1 cellular context compared by ENCODE assay signal in the genomic region with DNA sequence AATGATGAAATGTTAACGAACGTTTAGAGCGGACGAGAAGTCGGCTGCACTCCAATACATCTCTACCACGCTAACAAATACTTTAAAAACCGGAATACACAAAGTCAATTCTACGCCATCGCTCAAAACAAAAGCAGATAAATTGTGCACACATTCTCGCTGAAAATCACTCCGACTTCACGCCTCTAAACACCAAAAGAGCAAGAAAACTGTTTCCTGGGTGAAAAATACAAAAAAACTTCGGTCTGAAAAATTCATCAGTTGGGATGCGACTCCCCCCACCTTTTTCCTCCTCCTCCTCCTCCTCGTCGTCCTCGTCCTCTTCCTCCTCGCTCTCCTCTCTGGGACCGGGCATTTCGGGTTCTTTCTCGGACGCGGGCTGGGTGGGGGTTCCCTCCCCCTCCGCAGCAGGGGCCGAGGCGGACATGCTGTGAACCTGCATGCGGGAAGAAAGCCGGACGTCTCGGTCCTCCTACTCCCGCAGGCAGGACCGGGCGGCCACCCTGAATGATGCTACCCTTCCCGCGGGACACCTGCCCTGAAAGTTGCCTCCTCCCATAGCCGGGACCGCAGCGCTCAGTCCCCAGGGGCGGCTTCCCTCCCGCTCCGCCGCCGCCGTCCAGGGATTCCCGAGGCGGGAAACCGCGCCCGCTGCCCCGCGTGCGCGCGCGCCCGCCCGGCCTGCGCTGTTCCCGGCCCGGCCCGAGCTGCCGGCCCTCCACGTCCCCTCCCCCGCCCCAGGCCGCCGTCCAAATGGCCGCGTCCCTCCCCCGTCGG.
A peak's percentile ranks its signal among the peaks of the same experiment; 100 is the strongest.
TF ChIP-seq lines count a peak whose summit lies in the region.

No MANE protein-coding gene starts in this region.

TF ChIP-seq in HepG2, 621 proteins besides CTCF, POLR2A, EP300 and RAD21 (continued from another document and continues in another):
- TF ChIP-seq ZBTB14 (CRISPR knock-in tag; IDR thresholded peaks at IDR 0.05), result peak; percentile 75
- TF ChIP-seq SNRNP70 (IDR thresholded peaks at IDR 0.05; ENCODE audit: low read depth, low read length), result no peak
- TF ChIP-seq MAFF (IDR thresholded peaks at IDR 0.05; ENCODE audit: low read depth, low read length), result no peak
- TF ChIP-seq, protein P1, sequence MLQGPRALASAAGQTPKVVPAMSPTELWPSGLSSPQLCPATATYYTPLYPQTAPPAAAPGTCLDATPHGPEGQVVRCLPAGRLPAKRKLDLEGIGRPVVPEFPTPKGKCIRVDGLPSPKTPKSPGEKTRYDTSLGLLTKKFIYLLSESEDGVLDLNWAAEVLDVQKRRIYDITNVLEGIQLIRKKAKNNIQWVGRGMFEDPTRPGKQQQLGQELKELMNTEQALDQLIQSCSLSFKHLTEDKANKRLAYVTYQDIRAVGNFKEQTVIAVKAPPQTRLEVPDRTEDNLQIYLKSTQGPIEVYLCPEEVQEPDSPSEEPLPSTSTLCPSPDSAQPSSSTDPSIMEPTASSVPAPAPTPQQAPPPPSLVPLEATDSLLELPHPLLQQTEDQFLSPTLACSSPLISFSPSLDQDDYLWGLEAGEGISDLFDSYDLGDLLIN (CRISPR knock-in tag; IDR thresholded peaks at IDR 0.05; ENCODE audit: borderline replicate concordance), result no peak
- TF ChIP-seq, protein P2, sequence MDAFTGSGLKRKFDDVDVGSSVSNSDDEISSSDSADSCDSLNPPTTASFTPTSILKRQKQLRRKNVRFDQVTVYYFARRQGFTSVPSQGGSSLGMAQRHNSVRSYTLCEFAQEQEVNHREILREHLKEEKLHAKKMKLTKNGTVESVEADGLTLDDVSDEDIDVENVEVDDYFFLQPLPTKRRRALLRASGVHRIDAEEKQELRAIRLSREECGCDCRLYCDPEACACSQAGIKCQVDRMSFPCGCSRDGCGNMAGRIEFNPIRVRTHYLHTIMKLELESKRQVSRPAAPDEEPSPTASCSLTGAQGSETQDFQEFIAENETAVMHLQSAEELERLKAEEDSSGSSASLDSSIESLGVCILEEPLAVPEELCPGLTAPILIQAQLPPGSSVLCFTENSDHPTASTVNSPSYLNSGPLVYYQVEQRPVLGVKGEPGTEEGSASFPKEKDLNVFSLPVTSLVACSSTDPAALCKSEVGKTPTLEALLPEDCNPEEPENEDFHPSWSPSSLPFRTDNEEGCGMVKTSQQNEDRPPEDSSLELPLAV (CRISPR knock-in tag; conservative IDR thresholded peaks at IDR 0.05; ENCODE audit: low read depth), result no peak
- TF ChIP-seq NCOR1 (IDR thresholded peaks at IDR 0.05; ENCODE audit: borderline replicate concordance, low read length), result no peak
- TF ChIP-seq ISL2 (CRISPR knock-in tag; IDR thresholded peaks at IDR 0.05), result no peak
- TF ChIP-seq REPIN1 (CRISPR knock-in tag; IDR thresholded peaks at IDR 0.05; ENCODE audit: borderline replicate concordance, low read depth), result no peak
- no peak for TF ChIP-seq ZNF841 (CRISPR knock-in tag; IDR thresholded peaks at IDR 0.05; ENCODE audit: borderline replicate concordance)
- peak; percentile 15; the same call in 1 of the 2 replicates for TF ChIP-seq IRF9 (CRISPR knock-in tag; IDR thresholded peaks at IDR 0.05; ENCODE audit: borderline replicate concordance)
- no peak; the same call in 1 of the 2 replicates for TF ChIP-seq ZNF773 (CRISPR knock-in tag; IDR thresholded peaks at IDR 0.05; ENCODE audit: borderline replicate concordance)
- no peak for TF ChIP-seq CENPBD1 (CRISPR knock-in tag; IDR thresholded peaks at IDR 0.05; ENCODE audit: borderline replicate concordance, low read depth)
- no peak for TF ChIP-seq ZNF253 (CRISPR knock-in tag; IDR thresholded peaks at IDR 0.05; ENCODE audit: borderline replicate concordance)
- TF ChIP-seq, protein P3, sequence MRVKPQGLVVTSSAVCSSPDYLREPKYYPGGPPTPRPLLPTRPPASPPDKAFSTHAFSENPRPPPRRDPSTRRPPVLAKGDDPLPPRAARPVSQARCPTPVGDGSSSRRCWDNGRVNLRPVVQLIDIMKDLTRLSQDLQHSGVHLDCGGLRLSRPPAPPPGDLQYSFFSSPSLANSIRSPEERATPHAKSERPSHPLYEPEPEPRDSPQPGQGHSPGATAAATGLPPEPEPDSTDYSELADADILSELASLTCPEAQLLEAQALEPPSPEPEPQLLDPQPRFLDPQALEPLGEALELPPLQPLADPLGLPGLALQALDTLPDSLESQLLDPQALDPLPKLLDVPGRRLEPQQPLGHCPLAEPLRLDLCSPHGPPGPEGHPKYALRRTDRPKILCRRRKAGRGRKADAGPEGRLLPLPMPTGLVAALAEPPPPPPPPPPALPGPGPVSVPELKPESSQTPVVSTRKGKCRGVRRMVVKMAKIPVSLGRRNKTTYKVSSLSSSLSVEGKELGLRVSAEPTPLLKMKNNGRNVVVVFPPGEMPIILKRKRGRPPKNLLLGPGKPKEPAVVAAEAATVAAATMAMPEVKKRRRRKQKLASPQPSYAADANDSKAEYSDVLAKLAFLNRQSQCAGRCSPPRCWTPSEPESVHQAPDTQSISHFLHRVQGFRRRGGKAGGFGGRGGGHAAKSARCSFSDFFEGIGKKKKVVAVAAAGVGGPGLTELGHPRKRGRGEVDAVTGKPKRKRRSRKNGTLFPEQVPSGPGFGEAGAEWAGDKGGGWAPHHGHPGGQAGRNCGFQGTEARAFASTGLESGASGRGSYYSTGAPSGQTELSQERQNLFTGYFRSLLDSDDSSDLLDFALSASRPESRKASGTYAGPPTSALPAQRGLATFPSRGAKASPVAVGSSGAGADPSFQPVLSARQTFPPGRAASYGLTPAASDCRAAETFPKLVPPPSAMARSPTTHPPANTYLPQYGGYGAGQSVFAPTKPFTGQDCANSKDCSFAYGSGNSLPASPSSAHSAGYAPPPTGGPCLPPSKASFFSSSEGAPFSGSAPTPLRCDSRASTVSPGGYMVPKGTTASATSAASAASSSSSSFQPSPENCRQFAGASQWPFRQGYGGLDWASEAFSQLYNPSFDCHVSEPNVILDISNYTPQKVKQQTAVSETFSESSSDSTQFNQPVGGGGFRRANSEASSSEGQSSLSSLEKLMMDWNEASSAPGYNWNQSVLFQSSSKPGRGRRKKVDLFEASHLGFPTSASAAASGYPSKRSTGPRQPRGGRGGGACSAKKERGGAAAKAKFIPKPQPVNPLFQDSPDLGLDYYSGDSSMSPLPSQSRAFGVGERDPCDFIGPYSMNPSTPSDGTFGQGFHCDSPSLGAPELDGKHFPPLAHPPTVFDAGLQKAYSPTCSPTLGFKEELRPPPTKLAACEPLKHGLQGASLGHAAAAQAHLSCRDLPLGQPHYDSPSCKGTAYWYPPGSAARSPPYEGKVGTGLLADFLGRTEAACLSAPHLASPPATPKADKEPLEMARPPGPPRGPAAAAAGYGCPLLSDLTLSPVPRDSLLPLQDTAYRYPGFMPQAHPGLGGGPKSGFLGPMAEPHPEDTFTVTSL (CRISPR knock-in tag; IDR thresholded peaks at IDR 0.05; ENCODE audit: borderline replicate concordance), result no peak
- no peak for TF ChIP-seq NCOA5 (CRISPR knock-in tag; IDR thresholded peaks at IDR 0.05)
- TF ChIP-seq BHLHE40 (IDR thresholded peaks at IDR 0.05; ENCODE audit: low read length), result no peak
- TF ChIP-seq TRAFD1 (CRISPR knock-in tag; IDR thresholded peaks at IDR 0.05; ENCODE audit: borderline replicate concordance), result no peak
- no peak for TF ChIP-seq ZBTB33 (CRISPR knock-in tag; IDR thresholded peaks at IDR 0.05)
- TF ChIP-seq NAIF1 (CRISPR knock-in tag; IDR thresholded peaks at IDR 0.05; ENCODE audit: borderline replicate concordance), result no peak; the same call in 1 of the 2 replicates
- TF ChIP-seq ZNF816 (CRISPR knock-in tag; IDR thresholded peaks at IDR 0.05; ENCODE audit: borderline replicate concordance), result no peak; the same call in 1 of the 2 replicates
- no peak for TF ChIP-seq FOXA3 (CRISPR knock-in tag; IDR thresholded peaks at IDR 0.05)
- TF ChIP-seq ZNF44 (CRISPR knock-in tag; IDR thresholded peaks at IDR 0.05), result no peak
- TF ChIP-seq, protein P4, sequence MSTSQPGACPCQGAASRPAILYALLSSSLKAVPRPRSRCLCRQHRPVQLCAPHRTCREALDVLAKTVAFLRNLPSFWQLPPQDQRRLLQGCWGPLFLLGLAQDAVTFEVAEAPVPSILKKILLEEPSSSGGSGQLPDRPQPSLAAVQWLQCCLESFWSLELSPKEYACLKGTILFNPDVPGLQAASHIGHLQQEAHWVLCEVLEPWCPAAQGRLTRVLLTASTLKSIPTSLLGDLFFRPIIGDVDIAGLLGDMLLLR (CRISPR knock-in tag; IDR thresholded peaks at IDR 0.05), result no peak; the same call in 1 of the 2 replicates
- no peak for TF ChIP-seq MAZ (IDR thresholded peaks at IDR 0.05; ENCODE audit: borderline replicate concordance, low read depth, low read length)
- TF ChIP-seq MAZ (CRISPR knock-in tag; IDR thresholded peaks at IDR 0.05; ENCODE audit: low read depth), result no peak
- no peak for TF ChIP-seq SP140L (CRISPR knock-in tag; IDR thresholded peaks at IDR 0.05; ENCODE audit: borderline replicate concordance)
- no peak for TF ChIP-seq ZNF850 (CRISPR knock-in tag; conservative IDR thresholded peaks at IDR 0.05)
- TF ChIP-seq ZNF619 (CRISPR knock-in tag; IDR thresholded peaks at IDR 0.05), result no peak
- TF ChIP-seq ZNF18 (CRISPR knock-in tag; IDR thresholded peaks at IDR 0.05; ENCODE audit: insufficient replicate concordance), result no peak
- TF ChIP-seq PPARG (CRISPR knock-in tag; conservative IDR thresholded peaks at IDR 0.05), result no peak
- no peak for TF ChIP-seq THAP11 (CRISPR knock-in tag; IDR thresholded peaks at IDR 0.05)
- no peak for TF ChIP-seq GTF2F1 (IDR thresholded peaks at IDR 0.05; ENCODE audit: low read length)
- TF ChIP-seq HDAC2 (CRISPR knock-in tag; IDR thresholded peaks at IDR 0.05), result no peak
- TF ChIP-seq MEF2D (CRISPR knock-in tag; IDR thresholded peaks at IDR 0.05), result no peak
